13 cellular contexts compared by ENCODE assay signal in genomic region chr13:108266316-108266936, GRCh38. TPM values are rescaled to one million over a fixed set of nuclear protein-coding genes. Genes with fewer than 3 reads are reported as not detected.
DNase-seq lines count a peak whose midpoint lies in the region; ATAC-seq and TF ChIP-seq lines count a peak whose summit lies in the region.
"Had no signal": no experiment of that assay in that cellular context is flagged by ENCODE, and none has a peak within 500 bp of the region (broad histone marks: within the 10 kb centered on the region; RNA-seq: fewer than 3 reads in every experiment).

No MANE protein-coding gene starts in this region.

- H3K27ac ChIP-seq in SK-N-SH (ENCODE audit: low read depth in 2 of 2, low read length in 1 of 2) (no peak overlapping the region), muscle layer of duodenum (ENCODE audit: low read length) (peak overlapping the region; percentile 5)
- H3K27ac ChIP-seq: A549, prostate gland, transverse colon had no signal

- H3K27me3 Mint-ChIP-seq in IgD-negative memory B cell (no peaks in the 10 kb centered on the region), activated B cell treated with CpG ODN at 0.5 μM for 24 hours (no peaks in the 10 kb centered on the region), HFFc6 (ENCODE audit: insufficient read depth) (no peaks in the 10 kb centered on the region)

- 68% methylated on average over 7 of the region's 9 CpGs for WGBS in SK-N-SH (ENCODE audit: low lambda C conversion rate)

- H3K9me2 ChIP-seq in SK-N-SH: no peaks in the 10 kb centered on the region

- H3K9me3 Mint-ChIP-seq in IgD-negative memory B cell: no peaks in the 10 kb centered on the region
- no peaks in the 10 kb centered on the region for H3K9me3 Mint-ChIP-seq in activated B cell treated with CpG ODN at 0.5 μM for 24 hours
- no peaks in the 10 kb centered on the region; the same call in 1 of the 2 replicates for H3K9me3 Mint-ChIP-seq in HFFc6

- H3K4me1 Mint-ChIP-seq in IgD-negative memory B cell (peaks cover 28 to 36% (median 29%) of the 10 kb centered on the region in 3 donors), activated B cell treated with CpG ODN at 0.5 μM for 24 hours (peaks cover 48% of the 10 kb centered on the region), HFFc6 (ENCODE audit: low read depth) (peaks cover 17% of the 10 kb centered on the region)

- TF ChIP-seq CTCF in SK-N-SH (IDR thresholded peaks at IDR 0.05): no peak
- TF ChIP-seq CTCF in activated B cell treated with CpG ODN at 0.5 μM for 24 hours (IDR thresholded peaks at IDR 0.05): no peak
- TF ChIP-seq CTCF in HFFc6 (IDR thresholded peaks at IDR 0.05): no peak

- peaks cover 0 to 7% of the 10 kb centered on the region in 2 experiments; a peak in 2 of 4 replicates for H3K4me1 ChIP-seq in SK-N-SH (ENCODE audit: control insufficient read depth in 1 of 2, insufficient read depth in 2 of 2, low read depth in 1 of 2, low read length in 1 of 2)
- H3K4me1 ChIP-seq in muscle layer of duodenum (ENCODE audit: control insufficient read depth in 1 of 2, insufficient read depth in 2 of 2, low read length in 2 of 2): peaks cover 3 to 9% of the 10 kb centered on the region in 2 donors
- H3K4me1 ChIP-seq: A549, prostate gland had no signal

- POLR2A ChIA-PET in SK-N-SH (lab: Yijun Ruan, JAX): no interaction called here
- POLR2A ChIA-PET in activated B cell treated with CpG ODN at 0.5 μM for 24 hours (lab: Charles Lee): no interaction called here

- H3K9ac ChIP-seq in SK-N-SH: no peak overlapping the region

- H3K27ac Mint-ChIP-seq in IgD-negative memory B cell: peak overlapping the region; percentile 3 to 62 (median 48)
- peak overlapping the region; percentile 85 for H3K27ac Mint-ChIP-seq in activated B cell treated with CpG ODN at 0.5 μM for 24 hours
- no peak overlapping the region for H3K27ac Mint-ChIP-seq in HFFc6

- CTCF ChIA-PET in SK-N-SH (lab: Yijun Ruan, JAX): interaction anchor here (1.1 kb wide), 1 partner anchor 19 kb away, joined by 3 read pairs; no protein-coding TSS in a partner anchor
- CTCF ChIA-PET in activated B cell treated with CpG ODN at 0.5 μM for 24 hours (lab: Charles Lee): no interaction called here

- DNase-seq in SK-N-SH (peak; percentile 3), activated B cell treated with CpG ODN at 0.5 μM for 24 hours (no peak), NCI-H128 (lab: John Stamatoyannopoulos, UW; ENCODE audit: unreplicated experiment) (no peak), HFFc6 (no peak)
- no peak for DNase-seq in effector CD4-positive, alpha-beta T cell
- DNase-seq: activated CD8-positive, alpha-beta memory T cell treated with anti-CD3 and anti-CD28 coated beads, Interleukin-2, amount 50 U/mL, for 4 hours; central memory CD4-positive, alpha-beta T cell; transverse colon had no signal

- H3K4me3 ChIP-seq in SK-N-SH (ENCODE audit: low read depth in 2 of 2, low read length in 1 of 2): no peak overlapping the region
- H3K4me3 ChIP-seq in muscle layer of duodenum (ENCODE audit: low read depth in 1 of 2, low read length in 2 of 2): no peak overlapping the region
- H3K4me3 ChIP-seq: A549, prostate gland, transverse colon had no signal

- H3K4me3 Mint-ChIP-seq in IgD-negative memory B cell (peak overlapping the region in 3 of 4 donors; percentile 49 to 71 (median 64)), activated B cell treated with CpG ODN at 0.5 μM for 24 hours (peak overlapping the region; percentile 74), HFFc6 (no peak overlapping the region)

- ATAC-seq in SK-N-SH treated with all-trans-retinoic acid at 6 μM for 48 hours (no peak), activated B cell treated with CpG ODN at 0.5 μM for 24 hours (ENCODE audit: low read depth) (no peak)
- ATAC-seq: A549 had no signal

- H4K20me1 ChIP-seq in SK-N-SH (ENCODE audit: insufficient read depth): no peaks in the 10 kb centered on the region

- no peak for TF ChIP-seq EP300 in SK-N-SH (IDR thresholded peaks at IDR 0.05; ENCODE audit: borderline replicate concordance in 1 of 2, low read depth in 1 of 2, low read length in 1 of 2)

- no peaks in the 10 kb centered on the region for H3K36me3 ChIP-seq in SK-N-SH (replicated peaks in 1 of 2; ENCODE audit: control insufficient read depth in 1 of 2, insufficient read depth in 2 of 2, low read length in 1 of 2)
- no peaks in the 10 kb centered on the region for H3K36me3 ChIP-seq in muscle layer of duodenum (ENCODE audit: control insufficient read depth in 1 of 2, insufficient read depth in 2 of 2, low read length in 2 of 2)
- H3K36me3 ChIP-seq: prostate gland, transverse colon had no signal

- no peaks in the 10 kb centered on the region for H3K36me3 Mint-ChIP-seq in IgD-negative memory B cell
- H3K36me3 Mint-ChIP-seq in activated B cell treated with CpG ODN at 0.5 μM for 24 hours (ENCODE audit: low read depth): no peaks in the 10 kb centered on the region
- peaks cover 9% of the 10 kb centered on the region; the same call in 1 of the 2 replicates for H3K36me3 Mint-ChIP-seq in HFFc6 (ENCODE audit: low read depth)

- no peaks in the 10 kb centered on the region for H3K79me2 ChIP-seq in SK-N-SH (ENCODE audit: insufficient read depth)

- H2AFZ ChIP-seq in SK-N-SH (ENCODE audit: low read depth): no peak overlapping the region

- H3K27me3 ChIP-seq in SK-N-SH (ENCODE audit: insufficient read depth): no peaks in the 10 kb centered on the region
- H3K27me3 ChIP-seq in muscle layer of duodenum (ENCODE audit: low read depth, low read length): no peaks in the 10 kb centered on the region
- H3K27me3 ChIP-seq: transverse colon had no signal

- H3F3A ChIP-seq in SK-N-SH (replicated peaks; ENCODE audit: insufficient read depth): no peaks in the 10 kb centered on the region

- H3K4me2 ChIP-seq in SK-N-SH: no peak overlapping the region
- H3K4me2 ChIP-seq: A549 had no signal

- no peak for TF ChIP-seq RAD21 in SK-N-SH (IDR thresholded peaks at IDR 0.05; ENCODE audit: low read length)

- H3K9me3 ChIP-seq in SK-N-SH (no peaks in the 10 kb centered on the region), muscle layer of duodenum (ENCODE audit: control insufficient read depth in 1 of 2, low read length in 2 of 2) (no peaks in the 10 kb centered on the region)
- H3K9me3 ChIP-seq: A549, prostate gland, transverse colon had no signal

- intact Hi-C loops in activated B cell treated with CpG ODN at 0.5 μM for 24 hours (cut with micrococcal nuclease): loop anchor here (5.0 kb wide), 1 partner anchor 1521 kb away; the partner anchor contains the start of gene IRS2

TF ChIP-seq in SK-N-SH, 30 proteins besides CTCF, POLR2A, EP300 and RAD21 (continues in another document):
- no peak for TF ChIP-seq ELF1 (IDR thresholded peaks at IDR 0.05)
- TF ChIP-seq MAX (IDR thresholded peaks at IDR 0.05; ENCODE audit: low read depth): no peak

TF ChIP-seq in SK-N-SH treated with all-trans-retinoic acid at 6 μM for 48 hours, 23 proteins besides CTCF, POLR2A, EP300 and RAD21 (continues in another document):
- TF ChIP-seq GLIS3 (CRISPR knock-in tag; IDR thresholded peaks at IDR 0.05) (no peak), PPARA (CRISPR knock-in tag; IDR thresholded peaks at IDR 0.05; ENCODE audit: borderline replicate concordance) (no peak), TSHZ2 (CRISPR knock-in tag; IDR thresholded peaks at IDR 0.05) (no peak), BACH2 (CRISPR knock-in tag; IDR thresholded peaks at IDR 0.05; ENCODE audit: borderline replicate concordance) (no peak), ZNF70 (CRISPR knock-in tag; IDR thresholded peaks at IDR 0.05) (no peak), OSR1 (CRISPR knock-in tag; IDR thresholded peaks at IDR 0.05) (no peak)

RNA-seq across cellular contexts. Expression of gene TNFSF13B, which starts 3.1 kb away (rescaled TPM):
- polyA plus RNA-seq in SK-N-SH (2012; rRNA removed) (0.03 and 0.26 TPM in 2 replicates), IgD-negative memory B cell (7.2 TPM)
- polyA plus RNA-seq in SK-N-SH (2012; cell fraction: cytosol; rRNA removed): 0.05 and 0.06 TPM in 2 replicates
- 1.7 and 2.2 TPM in 2 replicates for polyA plus RNA-seq in SK-N-SH (2012; cell fraction: nucleus; rRNA removed)
- total RNA-seq in activated B cell treated with CpG ODN at 0.5 μM for 24 hours: 1.7 and 2.7 TPM in 2 replicates
- under 1 TPM; 0.17 to 0.66 (median 0.25) TPM for total RNA-seq in HFFc6 (2021; fragmentation: NEBNext Ultra II Directional; extraction: Animal tissue kit (Norgen Biotek cat#: 25700))

RNA-seq across cellular contexts. Expression of gene ABHD13, which starts 48.2 kb away (rescaled TPM):
- polyA plus RNA-seq in SK-N-SH (2012; rRNA removed) (2.9 and 4.0 TPM in 2 replicates), IgD-negative memory B cell (10.0 TPM)
- polyA plus RNA-seq in SK-N-SH (2012; cell fraction: cytosol; rRNA removed): 5.5 and 6.6 TPM in 2 replicates
- 1.1 and 2.2 TPM in 2 replicates for polyA plus RNA-seq in SK-N-SH (2012; cell fraction: nucleus; rRNA removed)
- 9.4 and 10.9 TPM in 2 replicates for total RNA-seq in activated B cell treated with CpG ODN at 0.5 μM for 24 hours
- total RNA-seq in HFFc6 (2021; fragmentation: NEBNext Ultra II Directional; extraction: Animal tissue kit (Norgen Biotek cat#: 25700)): 1 to 10 TPM; 5.0 to 6.6 (median 6.3) TPM

RNA-seq across cellular contexts. Expression of gene LIG4, which starts 51.1 kb away (rescaled TPM):
- polyA plus RNA-seq in SK-N-SH (2012; rRNA removed) (3.3 and 4.7 TPM in 2 replicates), IgD-negative memory B cell (9.1 TPM)
- 5.5 and 6.8 TPM in 2 replicates for polyA plus RNA-seq in SK-N-SH (2012; cell fraction: cytosol; rRNA removed)
- polyA plus RNA-seq in SK-N-SH (2012; cell fraction: nucleus; rRNA removed): 3.6 and 6.9 TPM in 2 replicates
- 12.1 and 14.8 TPM in 2 replicates for total RNA-seq in activated B cell treated with CpG ODN at 0.5 μM for 24 hours
- 10 to 100 TPM in 5 of 6 experiments, 1 to 10 TPM in 1; 9.2 to 11.4 (median 11.1) TPM for total RNA-seq in HFFc6 (2021; fragmentation: NEBNext Ultra II Directional; extraction: Animal tissue kit (Norgen Biotek cat#: 25700))
